9 cellular contexts compared by ENCODE assay signal in the genomic region with DNA sequence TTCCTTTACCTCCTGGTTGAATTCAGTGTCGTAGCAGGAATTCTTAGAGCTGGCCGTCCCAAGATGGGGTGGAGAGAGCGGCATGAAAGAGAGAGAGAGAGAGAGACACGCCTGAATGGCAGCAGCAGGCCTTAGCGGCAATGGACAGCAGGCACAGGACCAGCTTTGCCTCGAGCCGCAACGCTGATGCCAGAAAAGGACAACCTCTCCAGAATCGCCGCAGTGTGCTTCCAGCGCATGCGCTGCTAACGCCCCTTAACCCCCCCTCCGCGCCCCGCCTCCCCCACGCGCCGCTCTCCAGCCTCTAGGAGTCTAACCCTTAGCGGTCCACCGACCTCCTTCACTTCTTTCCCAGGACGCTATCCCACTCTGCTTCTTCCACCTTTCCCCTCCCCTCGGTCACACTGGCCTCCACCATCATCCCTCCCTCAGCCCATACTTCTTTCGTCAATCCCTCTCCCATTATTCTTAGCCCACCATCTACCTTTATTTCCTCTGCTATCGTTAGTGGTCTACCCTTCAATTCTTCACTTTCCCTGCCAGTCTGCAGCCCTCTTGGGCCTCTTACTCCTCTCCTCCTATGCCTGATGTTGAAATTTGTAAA. TPM values are rescaled to one million over a fixed set of nuclear protein-coding genes. Genes with fewer than 3 reads are reported as not detected.
DNase-seq lines count a peak whose midpoint lies in the region; ATAC-seq, FAIRE-seq and TF ChIP-seq lines count a peak whose summit lies in the region.
"Had no signal": no experiment of that assay in that cellular context is flagged by ENCODE, and none has a peak within 500 bp of the region (broad histone marks: within the 10 kb centered on the region; RNA-seq: fewer than 3 reads in every experiment).

No MANE protein-coding gene starts in this region.

- peak overlapping the region; percentile 95 for H3K4me3 Mint-ChIP-seq in Calu3 (ENCODE audit: low read depth, unreplicated experiment)
- peak overlapping the region; percentile 98 for H3K4me3 Mint-ChIP-seq in WTC11

- H3K4me3 ChIP-seq in bronchial epithelial cell (ENCODE audit: low read depth, low read length) (peak overlapping the region; percentile 67), small intestine (ENCODE audit: low read depth in 1 of 2, low read length in 2 of 2) (peak overlapping the region in 1 of 2 donors; percentile 66)

- peak overlapping the region in 1 of 2 donors; percentile 86 for H3K27ac ChIP-seq in small intestine (ENCODE audit: low read depth in 1 of 2, low read length in 1 of 2)

- intact Hi-C loops in Calu3 (cut with micrococcal nuclease; ENCODE audit: unreplicated experiment): loop anchor here (5.0 kb wide), 1 partner anchor 61 kb away; no protein-coding TSS in a partner anchor

- POLR2A ChIA-PET in HEK293T (lab: Yijun Ruan, JAX): interaction anchor here (0.6 to 1.4 kb wide), 2 partner anchors 49 to 242 kb away, joined by 3 read pairs; no protein-coding TSS in a partner anchor
- POLR2A ChIA-PET in WTC11 (lab: Charles Lee): interaction anchor here (0.6 to 2.0 kb wide), 2 partner anchors 34 to 887 kb away, joined by 5 to 9 read pairs; no protein-coding TSS in a partner anchor

- peak overlapping the region; percentile 99 for H3K27ac Mint-ChIP-seq in Calu3 (ENCODE audit: unreplicated experiment)
- H3K27ac Mint-ChIP-seq in WTC11: peak overlapping the region; percentile 98

- ATAC-seq in WTC11 (peak; percentile 44), GM19397 (IDR thresholded peaks at IDR 0.05; ENCODE audit: unreplicated experiment) (no peak)

- CTCF ChIA-PET in Calu3 (lab: Charles Lee): interaction anchor here (2.0 kb wide), 1 partner anchor 50 kb away, joined by 10 read pairs; no protein-coding TSS in a partner anchor
- CTCF ChIA-PET in HEK293T (lab: Yijun Ruan, JAX): interaction anchor here (0.6 kb wide), 1 partner anchor 1005 kb away, joined by 3 read pairs; no protein-coding TSS in a partner anchor
- CTCF ChIA-PET in WTC11 (lab: Charles Lee): interaction anchor here (1.9 to 3.4 kb wide), 2 partner anchors 32 to 51 kb away, joined by 5 to 30 read pairs; no protein-coding TSS in a partner anchor

- H3K36me3 Mint-ChIP-seq in Calu3 (ENCODE audit: insufficient read depth, unreplicated experiment): peaks cover 44% of the 10 kb centered on the region
- H3K36me3 Mint-ChIP-seq in WTC11: peaks cover 13% of the 10 kb centered on the region

- H3K27me3 ChIP-seq in bronchial epithelial cell (ENCODE audit: control insufficient read depth, insufficient read depth, low read length) (no peaks in the 10 kb centered on the region), small intestine (ENCODE audit: control insufficient read depth in 2 of 2, insufficient read depth in 2 of 2, low read length in 2 of 2) (no peaks in the 10 kb centered on the region)

- no peaks in the 10 kb centered on the region for H3K9me3 ChIP-seq in small intestine (ENCODE audit: control insufficient read depth, low read depth)

- TF ChIP-seq CTCF in Calu3 (IDR thresholded peaks at IDR 0.05; ENCODE audit: unreplicated experiment): no peak
- TF ChIP-seq CTCF in WTC11 (IDR thresholded peaks at IDR 0.05): no peak
- TF ChIP-seq CTCF in bronchial epithelial cell (IDR thresholded peaks at IDR 0.05; ENCODE audit: insufficient read depth, low read length, severe bottlenecking): no peak

- no peaks in the 10 kb centered on the region for H3K4me1 ChIP-seq in small intestine (ENCODE audit: control insufficient read depth in 2 of 2, insufficient read depth in 1 of 2, low read depth in 1 of 2, low read length in 1 of 2)

- FAIRE-seq in bronchial epithelial cell (lab: Jason Lieb, UNC): no peak
- no peak for FAIRE-seq in small intestine (lab: Jason Lieb, UNC)
- FAIRE-seq: colon had no signal

- no TSS peak for BruUV-seq in Calu3 (replicated peaks; lab: Mats Ljungman, UMichigan)

- DNase-seq in Calu3 (peak; percentile 61), HEK293T (ENCODE audit: extremely low spot score) (peak; percentile 79), NCI-H2196 treated with DMSO at 0.1 percent for 48 hours (lab: John Stamatoyannopoulos, UW; ENCODE audit: unreplicated experiment) (peak; percentile 29), WTC11 (ENCODE audit: low spot score) (peak; percentile 47), bronchial epithelial cell (ENCODE audit: low read depth) (peak; percentile 56), inferior parietal cortex (ENCODE audit: extremely low spot score) (peak; percentile 79), small intestine (peak; percentile 61)

- WGBS in small intestine, 3 donors: 2 to 34% (median 9%) methylated on average over 11 to 25 of the region's 25 CpGs

- H3K36me3 ChIP-seq in bronchial epithelial cell (ENCODE audit: control insufficient read depth, insufficient read depth, low read length) (no peaks in the 10 kb centered on the region), small intestine (ENCODE audit: control insufficient read depth in 2 of 2, insufficient read depth in 2 of 2, low read length in 2 of 2) (no peaks in the 10 kb centered on the region)

- H3K4me1 Mint-ChIP-seq in Calu3 (ENCODE audit: low read depth, unreplicated experiment) (no peaks in the 10 kb centered on the region), WTC11 (peaks cover 13% of the 10 kb centered on the region)

- H3K27me3 Mint-ChIP-seq in Calu3 (ENCODE audit: unreplicated experiment) (no peaks in the 10 kb centered on the region), WTC11 (ENCODE audit: low read depth) (no peaks in the 10 kb centered on the region)

- H3K9me3 Mint-ChIP-seq in Calu3 (ENCODE audit: low read depth, unreplicated experiment): peaks cover 2% of the 10 kb centered on the region
- peaks cover 5% of the 10 kb centered on the region for H3K9me3 Mint-ChIP-seq in WTC11

TF ChIP-seq in HEK293T, 16 proteins besides CTCF, POLR2A, EP300 and RAD21:
- TF ChIP-seq SUZ12 (IDR thresholded peaks at IDR 0.05): no peak
- no peak for TF ChIP-seq BHLHE40 (IDR thresholded peaks at IDR 0.05; ENCODE audit: borderline replicate concordance)
- no peak for TF ChIP-seq ARNT (IDR thresholded peaks at IDR 0.05)
- TF ChIP-seq ELF4 (IDR thresholded peaks at IDR 0.05): no peak
- TF ChIP-seq NFRKB (IDR thresholded peaks at IDR 0.05): no peak
- peak; percentile 31; the same call in 1 of the 2 replicates for TF ChIP-seq L3MBTL2 (conservative IDR thresholded peaks at IDR 0.05)

TF ChIP-seq in WTC11, 78 proteins besides CTCF, POLR2A, EP300 and RAD21:
- TF ChIP-seq, protein P1, sequence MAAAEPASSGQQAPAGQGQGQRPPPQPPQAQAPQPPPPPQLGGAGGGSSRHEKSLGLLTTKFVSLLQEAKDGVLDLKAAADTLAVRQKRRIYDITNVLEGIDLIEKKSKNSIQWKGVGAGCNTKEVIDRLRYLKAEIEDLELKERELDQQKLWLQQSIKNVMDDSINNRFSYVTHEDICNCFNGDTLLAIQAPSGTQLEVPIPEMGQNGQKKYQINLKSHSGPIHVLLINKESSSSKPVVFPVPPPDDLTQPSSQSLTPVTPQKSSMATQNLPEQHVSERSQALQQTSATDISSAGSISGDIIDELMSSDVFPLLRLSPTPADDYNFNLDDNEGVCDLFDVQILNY (CRISPR knock-in tag; IDR thresholded peaks at IDR 0.05): no peak
- TF ChIP-seq ETV6 (CRISPR knock-in tag; IDR thresholded peaks at IDR 0.05) (0 out of 2 replicates have a peak, but pooled peaks have one; percentile 20), NFE2L1 (CRISPR knock-in tag; IDR thresholded peaks at IDR 0.05) (0 out of 2 replicates have a peak, but pooled peaks have one; percentile 30)

RNA-seq across cellular contexts. Expression of gene ZCCHC13, which starts 10.5 kb away (rescaled TPM):
- total RNA-seq in Calu3 (2022): not detected in 2 replicates
- total RNA-seq in WTC11 (2021): not detected in 3 replicates
- not detected in 2 replicates for total RNA-seq in bronchial epithelial cell
- polyA plus RNA-seq in small intestine: not detected

Comparison
In these comparisons a context has a peak if more than half of its experiments do, and no peak if none do; other contexts are left out.
1. DNase-seq: peak in every context shown above with its lines; median percentile 79 in HEK293T; 79 in inferior parietal cortex; 61 in Calu3; 61 in small intestine; 56 in bronchial epithelial cell; 47 in WTC11; 29 in NCI-H2196 treated with DMSO at 0.1 percent for 48 hours.